Comparison of ENCODE assay signal across 1 cellular context in the genomic region with DNA sequence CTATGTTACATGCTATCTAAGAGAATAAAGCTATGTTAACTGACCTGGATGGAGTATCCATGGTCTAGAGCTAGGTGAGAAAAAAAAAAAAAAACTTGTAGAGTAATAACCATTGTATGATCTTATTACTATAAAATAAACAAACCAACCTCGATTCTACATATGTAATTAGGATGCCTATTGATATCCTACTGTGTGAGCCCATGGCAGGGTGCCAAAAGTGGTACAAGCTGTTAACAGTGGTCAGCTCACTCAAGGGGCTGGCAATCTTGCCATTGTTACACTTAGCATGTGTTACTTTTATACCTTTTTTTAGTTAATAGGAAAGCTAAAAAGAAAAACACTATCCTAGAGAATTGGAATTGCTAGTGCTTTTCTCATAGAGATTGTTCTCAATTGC.
TF ChIP-seq lines count a peak whose summit lies in the region.

No MANE protein-coding gene starts in this region.

TF ChIP-seq in IMR-90, 13 proteins besides CTCF, POLR2A, EP300 and RAD21 (continued from another document):
- TF ChIP-seq, protein P1, sequence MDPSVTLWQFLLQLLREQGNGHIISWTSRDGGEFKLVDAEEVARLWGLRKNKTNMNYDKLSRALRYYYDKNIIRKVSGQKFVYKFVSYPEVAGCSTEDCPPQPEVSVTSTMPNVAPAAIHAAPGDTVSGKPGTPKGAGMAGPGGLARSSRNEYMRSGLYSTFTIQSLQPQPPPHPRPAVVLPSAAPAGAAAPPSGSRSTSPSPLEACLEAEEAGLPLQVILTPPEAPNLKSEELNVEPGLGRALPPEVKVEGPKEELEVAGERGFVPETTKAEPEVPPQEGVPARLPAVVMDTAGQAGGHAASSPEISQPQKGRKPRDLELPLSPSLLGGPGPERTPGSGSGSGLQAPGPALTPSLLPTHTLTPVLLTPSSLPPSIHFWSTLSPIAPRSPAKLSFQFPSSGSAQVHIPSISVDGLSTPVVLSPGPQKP (IDR thresholded peaks at IDR 0.05; ENCODE audit: borderline replicate concordance, low read depth, low read length): no peak
- TF ChIP-seq, protein P2, sequence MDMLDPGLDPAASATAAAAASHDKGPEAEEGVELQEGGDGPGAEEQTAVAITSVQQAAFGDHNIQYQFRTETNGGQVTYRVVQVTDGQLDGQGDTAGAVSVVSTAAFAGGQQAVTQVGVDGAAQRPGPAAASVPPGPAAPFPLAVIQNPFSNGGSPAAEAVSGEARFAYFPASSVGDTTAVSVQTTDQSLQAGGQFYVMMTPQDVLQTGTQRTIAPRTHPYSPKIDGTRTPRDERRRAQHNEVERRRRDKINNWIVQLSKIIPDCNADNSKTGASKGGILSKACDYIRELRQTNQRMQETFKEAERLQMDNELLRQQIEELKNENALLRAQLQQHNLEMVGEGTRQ (IDR thresholded peaks at IDR 0.05; ENCODE audit: low read depth, low read length): no peak
- TF ChIP-seq MXI1 (IDR thresholded peaks at IDR 0.05; ENCODE audit: borderline replicate concordance, low read depth, low read length) (no peak), RFX5 (IDR thresholded peaks at IDR 0.05; ENCODE audit: low read depth, low read length) (no peak), RCOR1 (IDR thresholded peaks at IDR 0.05; ENCODE audit: insufficient replicate concordance, low read length) (no peak)
